Comparison of ENCODE assay signal across 2 cellular contexts in genomic region chr11:66069715-66070603, GRCh38.
A peak's percentile ranks its signal among the peaks of the same experiment; 100 is the strongest.
TF ChIP-seq lines count a peak whose summit lies in the region.

PACS1 (plus strand) TSS chr11:66070272; CDS start chr11:66070487, 215 bp downstream.

TF ChIP-seq in HEK293, 187 proteins besides CTCF, POLR2A, EP300 and RAD21 (continued from another document and continues in another):
- TF ChIP-seq, protein P1, sequence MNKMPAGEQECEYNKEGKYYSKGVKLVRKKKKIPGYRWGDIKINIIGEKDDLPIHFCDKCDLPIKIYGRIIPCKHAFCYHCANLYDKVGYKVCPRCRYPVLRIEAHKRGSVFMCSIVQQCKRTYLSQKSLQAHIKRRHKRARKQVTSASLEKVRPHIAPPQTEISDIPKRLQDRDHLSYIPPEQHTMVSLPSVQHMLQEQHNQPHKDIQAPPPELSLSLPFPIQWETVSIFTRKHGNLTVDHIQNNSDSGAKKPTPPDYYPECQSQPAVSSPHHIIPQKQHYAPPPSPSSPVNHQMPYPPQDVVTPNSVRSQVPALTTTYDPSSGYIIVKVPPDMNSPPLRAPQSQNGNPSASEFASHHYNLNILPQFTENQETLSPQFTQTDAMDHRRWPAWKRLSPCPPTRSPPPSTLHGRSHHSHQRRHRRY (tag by site-specific recombination; IDR thresholded peaks at IDR 0.05) = no peak
- TF ChIP-seq ZNF16 (tag by site-specific recombination; IDR thresholded peaks at IDR 0.05; ENCODE audit: low read depth) (no peak), ZNF423 (tag by site-specific recombination; IDR thresholded peaks at IDR 0.05) (no peak), SP2 (tag by site-specific recombination; IDR thresholded peaks at IDR 0.05) (peak; percentile 44), ZBTB7A (tag by site-specific recombination; IDR thresholded peaks at IDR 0.05; ENCODE audit: low read depth) (no peak), ZNF629 (tag by site-specific recombination; IDR thresholded peaks at IDR 0.05) (no peak), ZBTB1 (tag by site-specific recombination; IDR thresholded peaks at IDR 0.05) (no peak), ZNF530 (tag by site-specific recombination; IDR thresholded peaks at IDR 0.05; ENCODE audit: low read depth) (no peak), ZNF266 (tag by site-specific recombination; IDR thresholded peaks at IDR 0.05; ENCODE audit: low read depth) (no peak), ZNF26 (tag by site-specific recombination; IDR thresholded peaks at IDR 0.05) (no peak), ZSCAN16 (tag by site-specific recombination; IDR thresholded peaks at IDR 0.05) (no peak), ZBTB6 (tag by site-specific recombination; IDR thresholded peaks at IDR 0.05) (no peak), ZNF514 (tag by site-specific recombination; IDR thresholded peaks at IDR 0.05) (no peak), ZNF19 (tag by site-specific recombination; IDR thresholded peaks at IDR 0.05; ENCODE audit: low read depth) (no peak), ZNF391 (tag by site-specific recombination; IDR thresholded peaks at IDR 0.05; ENCODE audit: borderline replicate concordance, low read depth) (no peak), ZNF394 (tag by site-specific recombination; IDR thresholded peaks at IDR 0.05; ENCODE audit: borderline replicate concordance) (no peak), GLIS2 (tag by site-specific recombination; IDR thresholded peaks at IDR 0.05) (0 out of 2 replicates have a peak, but pooled peaks have one; percentile 79), HOXC10 (CRISPR knock-in tag; IDR thresholded peaks at IDR 0.05) (no peak), MYNN (tag by site-specific recombination; IDR thresholded peaks at IDR 0.05; ENCODE audit: borderline replicate concordance) (no peak), ZNF202 (tag by site-specific recombination; IDR thresholded peaks at IDR 0.05; ENCODE audit: borderline replicate concordance) (no peak), ZNF560 (tag by site-specific recombination; IDR thresholded peaks at IDR 0.05; ENCODE audit: borderline replicate concordance) (no peak), OVOL3 (tag by site-specific recombination; IDR thresholded peaks at IDR 0.05) (no peak)
- TF ChIP-seq, protein P2, sequence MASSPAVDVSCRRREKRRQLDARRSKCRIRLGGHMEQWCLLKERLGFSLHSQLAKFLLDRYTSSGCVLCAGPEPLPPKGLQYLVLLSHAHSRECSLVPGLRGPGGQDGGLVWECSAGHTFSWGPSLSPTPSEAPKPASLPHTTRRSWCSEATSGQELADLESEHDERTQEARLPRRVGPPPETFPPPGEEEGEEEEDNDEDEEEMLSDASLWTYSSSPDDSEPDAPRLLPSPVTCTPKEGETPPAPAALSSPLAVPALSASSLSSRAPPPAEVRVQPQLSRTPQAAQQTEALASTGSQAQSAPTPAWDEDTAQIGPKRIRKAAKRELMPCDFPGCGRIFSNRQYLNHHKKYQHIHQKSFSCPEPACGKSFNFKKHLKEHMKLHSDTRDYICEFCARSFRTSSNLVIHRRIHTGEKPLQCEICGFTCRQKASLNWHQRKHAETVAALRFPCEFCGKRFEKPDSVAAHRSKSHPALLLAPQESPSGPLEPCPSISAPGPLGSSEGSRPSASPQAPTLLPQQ (tag by site-specific recombination; IDR thresholded peaks at IDR 0.05) = peak; percentile 58; the same call in 1 of the 2 replicates
- TF ChIP-seq, protein P3, sequence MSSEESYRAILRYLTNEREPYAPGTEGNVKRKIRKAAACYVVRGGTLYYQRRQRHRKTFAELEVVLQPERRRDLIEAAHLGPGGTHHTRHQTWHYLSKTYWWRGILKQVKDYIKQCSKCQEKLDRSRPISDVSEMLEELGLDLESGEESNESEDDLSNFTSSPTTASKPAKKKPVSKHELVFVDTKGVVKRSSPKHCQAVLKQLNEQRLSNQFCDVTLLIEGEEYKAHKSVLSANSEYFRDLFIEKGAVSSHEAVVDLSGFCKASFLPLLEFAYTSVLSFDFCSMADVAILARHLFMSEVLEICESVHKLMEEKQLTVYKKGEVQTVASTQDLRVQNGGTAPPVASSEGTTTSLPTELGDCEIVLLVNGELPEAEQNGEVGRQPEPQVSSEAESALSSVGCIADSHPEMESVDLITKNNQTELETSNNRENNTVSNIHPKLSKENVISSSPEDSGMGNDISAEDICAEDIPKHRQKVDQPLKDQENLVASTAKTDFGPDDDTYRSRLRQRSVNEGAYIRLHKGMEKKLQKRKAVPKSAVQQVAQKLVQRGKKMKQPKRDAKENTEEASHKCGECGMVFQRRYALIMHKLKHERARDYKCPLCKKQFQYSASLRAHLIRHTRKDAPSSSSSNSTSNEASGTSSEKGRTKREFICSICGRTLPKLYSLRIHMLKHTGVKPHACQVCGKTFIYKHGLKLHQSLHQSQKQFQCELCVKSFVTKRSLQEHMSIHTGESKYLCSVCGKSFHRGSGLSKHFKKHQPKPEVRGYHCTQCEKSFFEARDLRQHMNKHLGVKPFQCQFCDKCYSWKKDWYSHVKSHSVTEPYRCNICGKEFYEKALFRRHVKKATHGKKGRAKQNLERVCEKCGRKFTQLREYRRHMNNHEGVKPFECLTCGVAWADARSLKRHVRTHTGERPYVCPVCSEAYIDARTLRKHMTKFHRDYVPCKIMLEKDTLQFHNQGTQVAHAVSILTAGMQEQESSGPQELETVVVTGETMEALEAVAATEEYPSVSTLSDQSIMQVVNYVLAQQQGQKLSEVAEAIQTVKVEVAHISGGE (tag by site-specific recombination; conservative IDR thresholded peaks at IDR 0.05; ENCODE audit: low read depth) = no peak

TF ChIP-seq in HepG2, 621 proteins besides CTCF, POLR2A, EP300 and RAD21 (continued from another document and continues in another):
- TF ChIP-seq, protein P4, sequence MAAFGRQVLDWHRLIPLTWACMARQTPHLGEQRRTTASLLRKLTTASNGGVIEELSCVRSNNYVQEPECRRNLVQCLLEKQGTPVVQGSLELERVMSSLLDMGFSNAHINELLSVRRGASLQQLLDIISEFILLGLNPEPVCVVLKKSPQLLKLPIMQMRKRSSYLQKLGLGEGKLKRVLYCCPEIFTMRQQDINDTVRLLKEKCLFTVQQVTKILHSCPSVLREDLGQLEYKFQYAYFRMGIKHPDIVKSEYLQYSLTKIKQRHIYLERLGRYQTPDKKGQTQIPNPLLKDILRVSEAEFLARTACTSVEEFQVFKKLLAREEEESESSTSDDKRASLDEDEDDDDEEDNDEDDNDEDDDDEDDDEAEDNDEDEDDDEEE (CRISPR knock-in tag; IDR thresholded peaks at IDR 0.05) = 0 out of 2 replicates have a peak, but pooled peaks have one; percentile 32
- TF ChIP-seq MYC (CRISPR knock-in tag; IDR thresholded peaks at IDR 0.05; ENCODE audit: borderline replicate concordance) = peak; percentile 48; the same call in 1 of the 2 replicates
- no peak for TF ChIP-seq ZFP82 (CRISPR knock-in tag; IDR thresholded peaks at IDR 0.05; ENCODE audit: borderline replicate concordance)
- TF ChIP-seq UBTF (CRISPR knock-in tag; IDR thresholded peaks at IDR 0.05) = peak; percentile 52; the same call in 1 of the 2 replicates
- peak; percentile 59; the same call in 1 of the 2 replicates for TF ChIP-seq SAP130 (CRISPR knock-in tag; IDR thresholded peaks at IDR 0.05; ENCODE audit: low read depth)
- TF ChIP-seq AGO2 (optimal IDR thresholded peaks at IDR 0.05; ENCODE audit: low read depth, low read length) = peak; percentile 100
- TF ChIP-seq, protein P5, sequence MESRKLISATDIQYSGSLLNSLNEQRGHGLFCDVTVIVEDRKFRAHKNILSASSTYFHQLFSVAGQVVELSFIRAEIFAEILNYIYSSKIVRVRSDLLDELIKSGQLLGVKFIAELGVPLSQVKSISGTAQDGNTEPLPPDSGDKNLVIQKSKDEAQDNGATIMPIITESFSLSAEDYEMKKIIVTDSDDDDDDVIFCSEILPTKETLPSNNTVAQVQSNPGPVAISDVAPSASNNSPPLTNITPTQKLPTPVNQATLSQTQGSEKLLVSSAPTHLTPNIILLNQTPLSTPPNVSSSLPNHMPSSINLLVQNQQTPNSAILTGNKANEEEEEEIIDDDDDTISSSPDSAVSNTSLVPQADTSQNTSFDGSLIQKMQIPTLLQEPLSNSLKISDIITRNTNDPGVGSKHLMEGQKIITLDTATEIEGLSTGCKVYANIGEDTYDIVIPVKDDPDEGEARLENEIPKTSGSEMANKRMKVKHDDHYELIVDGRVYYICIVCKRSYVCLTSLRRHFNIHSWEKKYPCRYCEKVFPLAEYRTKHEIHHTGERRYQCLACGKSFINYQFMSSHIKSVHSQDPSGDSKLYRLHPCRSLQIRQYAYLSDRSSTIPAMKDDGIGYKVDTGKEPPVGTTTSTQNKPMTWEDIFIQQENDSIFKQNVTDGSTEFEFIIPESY (CRISPR knock-in tag; IDR thresholded peaks at IDR 0.05) = peak; percentile 68; the same call in 1 of the 2 replicates
- TF ChIP-seq FOXA3 (CRISPR knock-in tag; IDR thresholded peaks at IDR 0.05) = peak; percentile 16; the same call in 1 of the 2 replicates
- TF ChIP-seq RNF2 (conservative IDR thresholded peaks at IDR 0.05; ENCODE audit: low read depth) = 0 out of 2 replicates have a peak, but pooled peaks have one; percentile 28
- 0 out of 2 replicates have a peak, but pooled peaks have one; percentile 58 for TF ChIP-seq DNMT3B (CRISPR knock-in tag; conservative IDR thresholded peaks at IDR 0.05)
- peak; percentile 75 for TF ChIP-seq ZNF687 (CRISPR knock-in tag; IDR thresholded peaks at IDR 0.05)
- TF ChIP-seq ZNF558 (CRISPR knock-in tag; IDR thresholded peaks at IDR 0.05; ENCODE audit: borderline replicate concordance) = no peak
- TF ChIP-seq AKAP8 (CRISPR knock-in tag; IDR thresholded peaks at IDR 0.05) = peak; percentile 40; the same call in 1 of the 2 replicates
- no peak for TF ChIP-seq KDM6A (CRISPR knock-in tag; IDR thresholded peaks at IDR 0.05; ENCODE audit: low read depth)
- TF ChIP-seq PAXIP1 (CRISPR knock-in tag; conservative IDR thresholded peaks at IDR 0.05) = 0 out of 2 replicates have a peak, but pooled peaks have one; percentile 14
- TF ChIP-seq HNRNPLL (IDR thresholded peaks at IDR 0.05; ENCODE audit: low read depth, low read length, poor library complexity, severe bottlenecking) = no peak
